1 cellular context compared by ENCODE assay signal in genomic region chr15:95932141-95932540, GRCh38.
TF ChIP-seq lines count a peak whose summit lies in the region.

No MANE protein-coding gene starts in this region.

TF ChIP-seq in SK-N-SH, 30 proteins besides CTCF, POLR2A, EP300 and RAD21 (continued from another document):
- TF ChIP-seq USF2 (IDR thresholded peaks at IDR 0.05; ENCODE audit: borderline replicate concordance, low read depth, low read length) (no peak), ELF1 (IDR thresholded peaks at IDR 0.05) (no peak), PBX3 (IDR thresholded peaks at IDR 0.05) (no peak)
